11 cellular contexts compared by ENCODE assay signal in the genomic region with DNA sequence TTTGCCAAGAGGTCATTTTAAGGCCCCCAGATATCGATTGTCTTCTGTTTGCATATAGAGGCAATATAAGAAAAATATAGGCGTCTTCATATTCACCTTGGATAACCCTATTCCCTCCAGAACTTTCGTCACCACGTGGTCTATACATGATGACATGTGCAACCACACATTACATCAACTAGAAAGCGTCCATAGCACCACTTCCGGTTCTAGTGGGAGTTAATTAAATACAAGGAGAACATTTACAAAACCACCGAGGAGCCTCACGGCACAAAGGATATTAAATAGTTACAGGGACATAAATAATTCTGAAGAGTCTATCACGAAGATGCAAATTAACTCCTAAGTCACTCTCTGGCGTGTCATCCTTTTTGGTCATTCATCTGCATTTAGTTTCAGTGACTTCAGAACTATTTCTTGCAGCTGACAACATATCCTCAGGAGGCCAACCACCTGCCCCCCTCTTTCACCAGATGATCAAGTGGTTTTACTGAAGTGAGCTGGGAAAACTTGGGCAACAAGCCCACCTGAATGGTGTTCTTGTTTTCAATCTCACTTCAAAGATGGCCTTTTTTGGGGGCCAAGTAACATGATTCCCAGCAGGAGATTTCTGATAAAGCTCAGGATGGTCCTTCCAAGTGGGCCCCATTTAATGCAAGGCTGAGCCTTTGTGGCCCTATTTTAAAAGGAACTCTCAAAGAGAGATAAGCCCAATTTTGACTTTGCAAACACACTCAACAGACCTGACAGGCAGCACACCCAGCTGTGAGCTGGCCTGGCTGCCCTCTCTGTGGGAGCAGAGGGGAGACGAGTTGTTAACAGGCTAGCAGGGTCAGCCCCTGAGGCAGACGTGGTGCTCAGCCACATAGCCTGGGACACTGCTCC. TPM values are rescaled to one million over a fixed set of nuclear protein-coding genes. Genes with fewer than 3 reads are reported as not detected.
A peak's percentile ranks its signal among the peaks of the same experiment; 100 is the strongest.
DNase-seq lines count a peak whose midpoint lies in the region; ATAC-seq and TF ChIP-seq lines count a peak whose summit lies in the region.
"Had no signal": no experiment of that assay in that cellular context is flagged by ENCODE, and none has a peak within 500 bp of the region (broad histone marks: within the 10 kb centered on the region; RNA-seq: fewer than 3 reads in every experiment).

No MANE protein-coding gene starts in this region.

- H3K27me3 ChIP-seq in BJ (ENCODE audit: control insufficient read depth, insufficient read depth, low read length) (no peaks in the 10 kb centered on the region), WERI-Rb-1 (ENCODE audit: insufficient read depth, low read depth, severe bottlenecking) (no peaks in the 10 kb centered on the region)

- POLR2A ChIA-PET in BJ (lab: Charles Lee) = interaction anchor here (0.6 kb wide), 1 partner anchor 262 kb away, joined by 4 read pairs; no protein-coding TSS in a partner anchor

- ATAC-seq in HG03196 (IDR thresholded peaks at IDR 0.05; ENCODE audit: unreplicated experiment) = no peak
- ATAC-seq: stimulated activated memory B cell treated with anti-CD40 and anti-IgM and Interleukin-4, amounts not matched to agents 10 μg/mL and 1 μg/mL and 100 μg/mL, for 72 hours had no signal

- no peak overlapping the region for H3K4me3 ChIP-seq in BJ (ENCODE audit: low read depth, low read length)
- no peak overlapping the region for H3K4me3 ChIP-seq in WERI-Rb-1 (ENCODE audit: low read depth, low read length)

- peaks cover 16% of the 10 kb centered on the region for H3K36me3 Mint-ChIP-seq in HFFc6 (ENCODE audit: low read depth)
- H3K36me3 Mint-ChIP-seq: stimulated activated memory B cell treated with anti-CD40 and anti-IgM and Interleukin-4, amounts not matched to agents 10 μg/mL and 1 μg/mL and 100 μg/mL, for 72 hours had no signal

- no peaks in the 10 kb centered on the region for H3K9me3 Mint-ChIP-seq in HFFc6
- H3K9me3 Mint-ChIP-seq: stimulated activated memory B cell treated with anti-CD40 and anti-IgM and Interleukin-4, amounts not matched to agents 10 μg/mL and 1 μg/mL and 100 μg/mL, for 72 hours had no signal

- H3K4me1 Mint-ChIP-seq in HFFc6 (ENCODE audit: low read depth) = peaks cover 53% of the 10 kb centered on the region
- H3K4me1 Mint-ChIP-seq: stimulated activated memory B cell treated with anti-CD40 and anti-IgM and Interleukin-4, amounts not matched to agents 10 μg/mL and 1 μg/mL and 100 μg/mL, for 72 hours had no signal

- H3K4me3 Mint-ChIP-seq in HFFc6 = peak overlapping the region; percentile 66
- H3K4me3 Mint-ChIP-seq: stimulated activated memory B cell treated with anti-CD40 and anti-IgM and Interleukin-4, amounts not matched to agents 10 μg/mL and 1 μg/mL and 100 μg/mL, for 72 hours had no signal

- H3K9me3 ChIP-seq in WERI-Rb-1 (ENCODE audit: severe bottlenecking) = no peaks in the 10 kb centered on the region

- TF ChIP-seq CTCF in BJ (IDR thresholded peaks at IDR 0.05; ENCODE audit: insufficient read depth, low read depth, low read length) = no peak
- TF ChIP-seq CTCF in HFFc6 (IDR thresholded peaks at IDR 0.05) = no peak
- no peak for TF ChIP-seq CTCF in WERI-Rb-1 (IDR thresholded peaks at IDR 0.05; ENCODE audit: low read depth, low read length)

- H3K27ac ChIP-seq in WERI-Rb-1 = peak overlapping the region; percentile 17; the same call in 1 of the 2 replicates

- DNase-seq in BJ (ENCODE audit: low read depth) = peak; percentile 71
- peak; percentile 50 for DNase-seq in HFFc6
- no peak for DNase-seq in WERI-Rb-1
- DNase-seq in left kidney (ENCODE audit: low read depth, low spot score) = peak; percentile 73
- DNase-seq in LoVo (ENCODE audit: low spot score) = no peak
- no peak for DNase-seq in NCI-H2171 (lab: John Stamatoyannopoulos, UW)
- no peak for DNase-seq in NCI-H1048 (lab: John Stamatoyannopoulos, UW)
- DNase-seq: central memory CD4-positive, alpha-beta T cell; NCI-H2227 treated with DMSO at 0.1 percent for 48 hours had no signal

- peak overlapping the region; percentile 87 for H3K27ac Mint-ChIP-seq in HFFc6
- H3K27ac Mint-ChIP-seq: stimulated activated memory B cell treated with anti-CD40 and anti-IgM and Interleukin-4, amounts not matched to agents 10 μg/mL and 1 μg/mL and 100 μg/mL, for 72 hours had no signal

- H3K27me3 Mint-ChIP-seq in HFFc6 (ENCODE audit: insufficient read depth) = peaks cover 1% of the 10 kb centered on the region

- H3K36me3 ChIP-seq in BJ (ENCODE audit: control insufficient read depth, insufficient read depth, low read length) = no peaks in the 10 kb centered on the region; the same call in 1 of the 2 replicates
- peaks cover 20% of the 10 kb centered on the region for H3K36me3 ChIP-seq in WERI-Rb-1

- CTCF ChIA-PET in BJ (lab: Yijun Ruan, JAX) = interaction anchor here (1.3 to 5.4 kb wide), 3 partner anchors 11 to 42 kb away, joined by 8 to 41 read pairs (median 38); no protein-coding TSS in a partner anchor

RNA-seq across cellular contexts. Expression of a gene that starts 15.3 kb away (rescaled TPM):
- polyA plus RNA-seq in BJ (2011; rRNA removed) = 31.3 and 35.5 TPM in 2 replicates
- polyA minus RNA-seq in BJ (2011; rRNA and poly(A)+ RNA removed) = 18.1 and 29.0 TPM in 2 replicates
- 10 to 100 TPM; 26.3 to 35.6 (median 28.0) TPM for total RNA-seq in HFFc6 (2021; fragmentation: NEBNext Ultra II Directional; extraction: Animal tissue kit (Norgen Biotek cat#: 25700))

RNA-seq across cellular contexts. Expression of a gene that starts 40.5 kb away (rescaled TPM):
- not detected in 2 replicates for polyA plus RNA-seq in BJ (2011; rRNA removed)
- not detected in 2 replicates for polyA minus RNA-seq in BJ (2011; rRNA and poly(A)+ RNA removed)
- not detected for total RNA-seq in HFFc6 (2021; fragmentation: NEBNext Ultra II Directional; extraction: Animal tissue kit (Norgen Biotek cat#: 25700))

RNA-seq across cellular contexts. Expression of a gene that starts 53.5 kb away (rescaled TPM):
- polyA plus RNA-seq in BJ (2011; rRNA removed) = 2.7 and 3.2 TPM in 2 replicates
- polyA minus RNA-seq in BJ (2011; rRNA and poly(A)+ RNA removed) = 2.4 and 3.3 TPM in 2 replicates
- total RNA-seq in HFFc6 (2021; fragmentation: NEBNext Ultra II Directional; extraction: Animal tissue kit (Norgen Biotek cat#: 25700)) = 1 to 10 TPM; 4.2 to 5.5 (median 4.9) TPM

Comparison
In these comparisons a context has a peak if more than half of its experiments do, and no peak if none do; other contexts are left out.
1. DNase-seq: peak in BJ (single experiment), HFFc6 (single experiment) and left kidney (single experiment); none in WERI-Rb-1 (single experiment), LoVo (single experiment), NCI-H2171 (single experiment) and NCI-H1048 (single experiment).